9 cellular contexts compared by ENCODE assay signal in genomic region chr15:98150531-98150930, GRCh38.
"Had no signal": no experiment of that assay in that cellular context is flagged by ENCODE, and none has a peak within 500 bp of the region (broad histone marks: within the 10 kb centered on the region; RNA-seq: fewer than 3 reads in every experiment).

No MANE protein-coding gene starts in this region.

- H3K4me1 ChIP-seq: colonic mucosa, gastroesophageal sphincter, transverse colon had no signal

- H3K27me3 Mint-ChIP-seq: stimulated activated naive B cell treated with anti-CD40 and anti-IgM and Interleukin-4, amounts not matched to agents 10 μg/mL and 1 μg/mL and 100 μg/mL, for 72 hours had no signal

- H3K4me3 ChIP-seq: colonic mucosa, gastroesophageal sphincter, sigmoid colon, transverse colon had no signal

- H3K9me3 ChIP-seq: colonic mucosa, gastroesophageal sphincter, sigmoid colon, transverse colon had no signal

- H3K27me3 ChIP-seq: colonic mucosa, sigmoid colon, transverse colon had no signal

- H3K27ac ChIP-seq: colonic mucosa, gastroesophageal sphincter, sigmoid colon, transverse colon had no signal

- H3K36me3 ChIP-seq: colonic mucosa, gastroesophageal sphincter, sigmoid colon, transverse colon had no signal

- DNase-seq: activated CD4-positive, CD25-positive, alpha-beta regulatory T cell; activated naive CD4-positive, alpha-beta T cell treated with anti-CD3 and anti-CD28 coated beads, Interleukin-2, amount 50 U/mL, for 16 hours; caudate nucleus; colonic mucosa; sigmoid colon; stimulated activated CD4-positive, alpha-beta T cell treated with anti-CD3 and anti-CD28 coated beads, Interleukin-2, amount 100 ng/mL, for 24 hours; stimulated activated naive B cell treated with anti-CD40 and anti-IgM and Interleukin-4, amounts not matched to agents 10 μg/mL and 1 μg/mL and 100 μg/mL, for 72 hours; transverse colon had no signal

- H3K4me3 Mint-ChIP-seq: stimulated activated naive B cell treated with anti-CD40 and anti-IgM and Interleukin-4, amounts not matched to agents 10 μg/mL and 1 μg/mL and 100 μg/mL, for 72 hours had no signal

- ATAC-seq: gastroesophageal sphincter had no signal

- H3K36me3 Mint-ChIP-seq: stimulated activated naive B cell treated with anti-CD40 and anti-IgM and Interleukin-4, amounts not matched to agents 10 μg/mL and 1 μg/mL and 100 μg/mL, for 72 hours had no signal

- H3K27ac Mint-ChIP-seq: stimulated activated naive B cell treated with anti-CD40 and anti-IgM and Interleukin-4, amounts not matched to agents 10 μg/mL and 1 μg/mL and 100 μg/mL, for 72 hours had no signal
